ENCODE assay signal across 15 cellular contexts in genomic region chr13:114261328-114261965, GRCh38. TPM values are rescaled to one million over a fixed set of nuclear protein-coding genes. Genes with fewer than 3 reads are reported as not detected.
DNase-seq lines count a peak whose midpoint lies in the region; ATAC-seq, FAIRE-seq and TF ChIP-seq lines count a peak whose summit lies in the region.
"Had no signal": no experiment of that assay in that cellular context is flagged by ENCODE, and none has a peak within 500 bp of the region (broad histone marks: within the 10 kb centered on the region; RNA-seq: fewer than 3 reads in every experiment).

No MANE protein-coding gene starts in this region.

- no peak for TF ChIP-seq POLR2A in lower leg skin (IDR thresholded peaks at IDR 0.05)

- H3K27ac Mint-ChIP-seq in activated CD4-positive, alpha-beta T cell treated with anti-CD3 and anti-CD28 coated beads, Interleukin-2, amount 10 ng/mL, durations not matched to agents 24 days and 14 days = peak overlapping the region; percentile 2

- H3K4me3 ChIP-seq in OCI-LY3 (ENCODE audit: low read length) (no peak overlapping the region), heart right ventricle (no peak overlapping the region), pancreas (no peak overlapping the region), lower leg skin (ENCODE audit: low read depth, poor library complexity, severe bottlenecking) (no peak overlapping the region), coronary artery (no peak overlapping the region), Karpas-422 (ENCODE audit: low read length) (no peak overlapping the region)

- ATAC-seq in heart right ventricle = peak in 6 of 8 donors; percentile 25 to 78 (median 68)
- peak; percentile 28 to 64 (median 56) for ATAC-seq in pancreas

- intact Hi-C loops in activated CD4-positive, alpha-beta T cell treated with anti-CD3 and anti-CD28 coated beads, Interleukin-2, amount 10 ng/mL, durations not matched to agents 24 days and 14 days (cut with micrococcal nuclease) = no loop called here
- intact Hi-C loops in heart right ventricle (cut with DNase I) = no loop called here
- intact Hi-C loops in pancreas (cut with DNase I) = no loop called here
- intact Hi-C loops in lower leg skin (cut with DNase I; ENCODE audit: low total_unique reads) = no loop called here

- peak overlapping the region; percentile 1; the same call in 1 of the 2 replicates for H3K27ac ChIP-seq in OCI-LY3 (ENCODE audit: low read length)
- peak overlapping the region in 3 of 10 donors; percentile 6 to 20 (median 12) for H3K27ac ChIP-seq in heart right ventricle
- no peak overlapping the region for H3K27ac ChIP-seq in pancreas
- H3K27ac ChIP-seq in coronary artery = no peak overlapping the region
- no peak overlapping the region for H3K27ac ChIP-seq in Karpas-422 (ENCODE audit: low read length)

- H3K4me3 Mint-ChIP-seq in activated CD4-positive, alpha-beta T cell treated with anti-CD3 and anti-CD28 coated beads, Interleukin-2, amount 10 ng/mL, durations not matched to agents 24 days and 14 days = no peak overlapping the region

- peaks cover 83% of the 10 kb centered on the region for H3K36me3 ChIP-seq in OCI-LY3 (replicated peaks; ENCODE audit: low read depth, low read length)
- peaks cover 0 to 100% (median 89%) of the 10 kb centered on the region in 9 donors for H3K36me3 ChIP-seq in heart right ventricle
- H3K36me3 ChIP-seq in pancreas = peaks cover 0 to 71% (median 0%) of the 10 kb centered on the region in 3 donors
- peaks cover 89% of the 10 kb centered on the region for H3K36me3 ChIP-seq in Karpas-422 (ENCODE audit: insufficient read depth, low read length)

- no peaks in the 10 kb centered on the region for H3K9me3 Mint-ChIP-seq in activated CD4-positive, alpha-beta T cell treated with anti-CD3 and anti-CD28 coated beads, Interleukin-2, amount 10 ng/mL, durations not matched to agents 24 days and 14 days

- H3K9ac ChIP-seq in OCI-LY3 (ENCODE audit: low read length) (no peak overlapping the region), Karpas-422 (ENCODE audit: low read length) (no peak overlapping the region)

- peaks cover 24% of the 10 kb centered on the region for H3K4me1 Mint-ChIP-seq in activated CD4-positive, alpha-beta T cell treated with anti-CD3 and anti-CD28 coated beads, Interleukin-2, amount 10 ng/mL, durations not matched to agents 24 days and 14 days

- H3K4me1 ChIP-seq in OCI-LY3 (ENCODE audit: low read length) (peaks cover 16% of the 10 kb centered on the region), heart right ventricle (peaks cover 0 to 25% (median 6%) of the 10 kb centered on the region in 9 donors), pancreas (peaks cover 16 to 22% (median 18%) of the 10 kb centered on the region in 3 donors), Karpas-422 (ENCODE audit: low read length) (no peaks in the 10 kb centered on the region)

- WGBS in heart right ventricle, 2 donors = 52 to 65% methylated on average over 3 of the region's 3 CpGs
- WGBS in pancreas, 2 donors = 25 to 36% methylated on average over 3 of the region's 3 CpGs
- WGBS in lower leg skin, 2 donors = 75 to 83% methylated on average over 3 of the region's 3 CpGs

- H3K9me2 ChIP-seq in Karpas-422 (replicated peaks; ENCODE audit: insufficient read depth, low read length) = no peaks in the 10 kb centered on the region

- peaks cover 69% of the 10 kb centered on the region for H3K36me3 Mint-ChIP-seq in activated CD4-positive, alpha-beta T cell treated with anti-CD3 and anti-CD28 coated beads, Interleukin-2, amount 10 ng/mL, durations not matched to agents 24 days and 14 days (ENCODE audit: low read depth)

- H3K27me3 ChIP-seq in OCI-LY3 (ENCODE audit: low read depth, low read length) (no peaks in the 10 kb centered on the region), heart right ventricle (no peaks in the 10 kb centered on the region), pancreas (no peaks in the 10 kb centered on the region), Karpas-422 (ENCODE audit: low read length) (no peaks in the 10 kb centered on the region)

- H3K79me2 ChIP-seq in OCI-LY3 (ENCODE audit: low read length) (no peaks in the 10 kb centered on the region), Karpas-422 (ENCODE audit: low read length) (peaks cover 3% of the 10 kb centered on the region; the same call in 1 of the 2 replicates)

- no peak for FAIRE-seq in pancreas (lab: Jason Lieb, UNC)
- FAIRE-seq: bronchial epithelial cell had no signal

- H4K20me1 ChIP-seq in OCI-LY3 (ENCODE audit: insufficient read depth, low read length) (peaks cover 5% of the 10 kb centered on the region; the same call in 1 of the 2 replicates), Karpas-422 (ENCODE audit: insufficient read depth, low read depth, low read length) (no peaks in the 10 kb centered on the region)

- H3K9me3 ChIP-seq in OCI-LY3 (ENCODE audit: insufficient read depth, low read length) (no peaks in the 10 kb centered on the region), heart right ventricle (no peaks in the 10 kb centered on the region), pancreas (no peaks in the 10 kb centered on the region), Karpas-422 (ENCODE audit: low read length) (no peaks in the 10 kb centered on the region)

- H3K4me2 ChIP-seq in OCI-LY3 (ENCODE audit: low read length) (no peak overlapping the region; the same call in 1 of the 2 replicates), Karpas-422 (ENCODE audit: low read depth, low read length, poor library complexity, severe bottlenecking) (no peak overlapping the region)

- no peak for DNase-seq in activated CD4-positive, alpha-beta T cell treated with anti-CD3 and anti-CD28 coated beads, Interleukin-2, amount 10 ng/mL, durations not matched to agents 24 days and 14 days
- DNase-seq in activated CD4-positive, alpha-beta T cell treated with anti-CD3 and anti-CD28 coated beads for 4 hours = no peak
- DNase-seq in heart right ventricle = no peak
- peak in 1 of 6 donors; percentile 25 for DNase-seq in pancreas
- DNase-seq in lower leg skin (ENCODE audit: low spot score in 2 of 2) = no peak
- DNase-seq in coronary artery (ENCODE audit: low spot score) = no peak
- DNase-seq in Karpas-422 = no peak
- DNase-seq: activated gamma-delta T cell treated with Interleukin-2 at 50 U/mL for 16 hours, DMS 273 treated with DMSO at 0.1 percent for 48 hours, glutamatergic neuron, NCI-H1694 treated with DMSO at 0.1 percent for 48 hours, NCI-H524 treated with DMSO at 0.1 percent for 48 hours, occipital lobe had no signal

- H3K27me3 Mint-ChIP-seq in activated CD4-positive, alpha-beta T cell treated with anti-CD3 and anti-CD28 coated beads, Interleukin-2, amount 10 ng/mL, durations not matched to agents 24 days and 14 days = no peaks in the 10 kb centered on the region

- TF ChIP-seq CTCF in OCI-LY3 (IDR thresholded peaks at IDR 0.05; ENCODE audit: low read depth, low read length) = no peak
- TF ChIP-seq CTCF in heart right ventricle (IDR thresholded peaks at IDR 0.05) = no peak
- no peak for TF ChIP-seq CTCF in pancreas (IDR thresholded peaks at IDR 0.05)
- TF ChIP-seq CTCF in lower leg skin (IDR thresholded peaks at IDR 0.05) = no peak
- TF ChIP-seq CTCF in coronary artery (IDR thresholded peaks at IDR 0.05) = no peak

- H2AFZ ChIP-seq in OCI-LY3 (ENCODE audit: low read depth, low read length) (no peak overlapping the region), Karpas-422 (ENCODE audit: low read length) (no peak overlapping the region)

RNA-seq across cellular contexts. Expression of gene UPF3A, which starts 20.0 kb away (rescaled TPM):
- 51.4 and 52.1 TPM in 2 replicates for total RNA-seq in activated CD4-positive, alpha-beta T cell treated with anti-CD3 and anti-CD28 coated beads, Interleukin-2, amount 10 ng/mL, durations not matched to agents 24 days and 14 days
- total RNA-seq in heart right ventricle = 10 to 100 TPM; 16.6 to 29.2 (median 19.4) TPM
- 100 to 1,000 TPM in 1 of 2 donors, 10 to 100 TPM in 1; 26.8 to 105 TPM for polyA plus RNA-seq in heart right ventricle
- 10 to 100 TPM; 17.1 to 32.5 (median 24.0) TPM for total RNA-seq in pancreas
- 10 to 100 TPM; 64.6 to 73.8 TPM for polyA plus RNA-seq in pancreas
- total RNA-seq in lower leg skin = 10 to 100 TPM; 20.5 to 33.4 (median 24.6) TPM
- 35.8 and 41.1 TPM in 2 replicates for total RNA-seq in Karpas-422 (2014; rRNA removed; shearing (Covaris generic); ENCODE audit: low replicate concordance)

RNA-seq across cellular contexts. Expression of gene CDC16, which starts 26.8 kb away (rescaled TPM):
- total RNA-seq in activated CD4-positive, alpha-beta T cell treated with anti-CD3 and anti-CD28 coated beads, Interleukin-2, amount 10 ng/mL, durations not matched to agents 24 days and 14 days = 84.5 and 85.4 TPM in 2 replicates
- total RNA-seq in heart right ventricle = 10 to 100 TPM; 27.8 to 37.6 (median 30.4) TPM
- polyA plus RNA-seq in heart right ventricle = 10 to 100 TPM; 29.4 to 76.6 TPM
- 10 to 100 TPM; 28.7 to 39.1 (median 30.2) TPM for total RNA-seq in pancreas
- 10 to 100 TPM; 45.2 to 71.1 TPM for polyA plus RNA-seq in pancreas
- 10 to 100 TPM; 39.5 to 85.6 (median 41.4) TPM for total RNA-seq in lower leg skin
- total RNA-seq in Karpas-422 (2014; rRNA removed; shearing (Covaris generic); ENCODE audit: low replicate concordance) = 41.9 and 57.1 TPM in 2 replicates

RNA-seq across cellular contexts. Expression of gene CHAMP1, which starts 52.9 kb away (rescaled TPM):
- total RNA-seq in activated CD4-positive, alpha-beta T cell treated with anti-CD3 and anti-CD28 coated beads, Interleukin-2, amount 10 ng/mL, durations not matched to agents 24 days and 14 days = 46.9 and 48.2 TPM in 2 replicates
- total RNA-seq in heart right ventricle = 10 to 100 TPM in 6 of 10 donors, 1 to 10 TPM in 4; 8.6 to 17.4 (median 11.4) TPM
- 1 to 10 TPM; 3.0 to 4.2 TPM for polyA plus RNA-seq in heart right ventricle
- total RNA-seq in pancreas = 10 to 100 TPM in 1 of 6 donors, 1 to 10 TPM in 5; 6.5 to 12.3 (median 8.8) TPM
- 1 to 10 TPM; 3.6 to 4.8 TPM for polyA plus RNA-seq in pancreas
- total RNA-seq in lower leg skin = 10 to 100 TPM; 18.0 to 21.0 (median 19.7) TPM
- total RNA-seq in Karpas-422 (2014; rRNA removed; shearing (Covaris generic); ENCODE audit: low replicate concordance) = 22.5 and 35.2 TPM in 2 replicates
